8 cellular contexts compared by ENCODE assay signal in the genomic region with DNA sequence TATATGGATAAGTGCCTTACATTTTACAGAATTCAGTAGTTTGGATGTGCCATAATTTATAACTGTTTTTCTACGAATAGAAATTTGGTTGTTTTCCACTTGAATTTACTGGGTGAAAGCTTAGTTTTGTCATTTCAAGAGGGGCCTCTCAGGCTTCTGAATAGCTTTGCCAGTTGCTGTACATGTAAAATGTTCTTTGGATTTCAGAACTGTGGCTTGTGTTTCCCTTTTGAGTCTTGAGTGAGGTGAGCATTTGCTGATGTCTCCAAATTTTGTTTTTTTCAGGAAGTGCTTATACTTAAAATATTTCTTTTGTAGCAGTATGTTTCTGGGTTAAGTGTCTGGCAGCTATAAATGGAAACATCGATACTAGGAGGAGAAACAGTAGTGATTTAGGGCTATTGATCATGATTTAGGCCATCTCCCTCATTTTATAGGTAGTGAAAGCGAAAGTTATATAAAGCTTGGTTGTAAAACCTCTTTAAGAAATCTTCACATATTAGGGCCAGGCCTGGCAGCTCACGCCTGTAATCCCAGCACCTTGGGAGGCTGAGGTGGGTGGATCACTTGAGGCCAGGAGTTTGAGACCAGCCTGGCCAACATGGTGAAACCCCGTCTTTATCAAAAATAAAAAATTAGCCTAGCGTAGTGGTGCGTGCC. TPM values are rescaled to one million over a fixed set of nuclear protein-coding genes. Genes with fewer than 3 reads are reported as not detected.
A peak's percentile ranks its signal among the peaks of the same experiment; 100 is the strongest.
DNase-seq lines count a peak whose midpoint lies in the region; ATAC-seq and TF ChIP-seq lines count a peak whose summit lies in the region.

No MANE protein-coding gene starts in this region.

- intact Hi-C loops in activated CD8-positive, alpha-beta T cell treated with anti-CD3 and anti-CD28 coated beads for 36 hours (cut with micrococcal nuclease), result loop anchor here (5.0 kb wide), 1 partner anchor 60 kb away; no protein-coding TSS in a partner anchor

- peak overlapping the region; percentile 89 for H3K27ac Mint-ChIP-seq in stimulated activated naive CD8-positive, alpha-beta T cell treated with anti-CD3 and anti-CD28 coated beads, Interleukin-15, Interleukin-2, amounts not matched to agents 100 ng/mL and 50 ng/mL, for 24 hours
- peak overlapping the region; percentile 86 for H3K27ac Mint-ChIP-seq in activated CD8-positive, alpha-beta T cell treated with anti-CD3 and anti-CD28 coated beads for 36 hours
- H3K27ac Mint-ChIP-seq in mesothelial cell of epicardium, result peak overlapping the region; percentile 76

- H3K36me3 Mint-ChIP-seq in stimulated activated naive CD8-positive, alpha-beta T cell treated with anti-CD3 and anti-CD28 coated beads, Interleukin-15, Interleukin-2, amounts not matched to agents 100 ng/mL and 50 ng/mL, for 24 hours (ENCODE audit: low read depth), result peaks cover 5% of the 10 kb centered on the region
- H3K36me3 Mint-ChIP-seq in activated CD8-positive, alpha-beta T cell treated with anti-CD3 and anti-CD28 coated beads for 36 hours (ENCODE audit: low read depth), result peaks cover 2% of the 10 kb centered on the region
- H3K36me3 Mint-ChIP-seq in mesothelial cell of epicardium, result peaks cover 10% of the 10 kb centered on the region

- H3K27me3 Mint-ChIP-seq in stimulated activated naive CD8-positive, alpha-beta T cell treated with anti-CD3 and anti-CD28 coated beads, Interleukin-15, Interleukin-2, amounts not matched to agents 100 ng/mL and 50 ng/mL, for 24 hours, result no peaks in the 10 kb centered on the region
- no peaks in the 10 kb centered on the region for H3K27me3 Mint-ChIP-seq in activated CD8-positive, alpha-beta T cell treated with anti-CD3 and anti-CD28 coated beads for 36 hours
- H3K27me3 Mint-ChIP-seq in mesothelial cell of epicardium (ENCODE audit: low read depth), result no peaks in the 10 kb centered on the region

- H3K4me1 Mint-ChIP-seq in stimulated activated naive CD8-positive, alpha-beta T cell treated with anti-CD3 and anti-CD28 coated beads, Interleukin-15, Interleukin-2, amounts not matched to agents 100 ng/mL and 50 ng/mL, for 24 hours (ENCODE audit: low read depth), result peaks cover 88% of the 10 kb centered on the region
- peaks cover 63% of the 10 kb centered on the region for H3K4me1 Mint-ChIP-seq in activated CD8-positive, alpha-beta T cell treated with anti-CD3 and anti-CD28 coated beads for 36 hours (ENCODE audit: low read depth)
- H3K4me1 Mint-ChIP-seq in mesothelial cell of epicardium, result peaks cover 23% of the 10 kb centered on the region

- no peak for TF ChIP-seq CTCF in activated CD8-positive, alpha-beta T cell treated with anti-CD3 and anti-CD28 coated beads for 36 hours (IDR thresholded peaks at IDR 0.05)
- TF ChIP-seq CTCF in mesothelial cell of epicardium (IDR thresholded peaks at IDR 0.05; ENCODE audit: unreplicated experiment), result no peak

- no peak for DNase-seq in stimulated activated naive CD8-positive, alpha-beta T cell treated with anti-CD3 and anti-CD28 coated beads, Interleukin-15, Interleukin-2, amounts not matched to agents 100 U/mL and 50 U/mL, for 24 hours
- DNase-seq in activated CD8-positive, alpha-beta T cell treated with anti-CD3 and anti-CD28 coated beads for 36 hours, result no peak
- DNase-seq in mesothelial cell of epicardium (ENCODE audit: low spot score in 2 of 2, unreplicated experiment in 2 of 2), result no peak
- no peak for DNase-seq in NCI-H446 (lab: John Stamatoyannopoulos, UW)
- no peak for DNase-seq in stimulated activated CD4-positive, alpha-beta T cell treated with anti-CD3 and anti-CD28 coated beads, Interleukin-15, amount 100 ng/mL, for 24 hours
- no peak for DNase-seq in NCI-H2171 treated with DMSO at 0.1 percent for 48 hours (lab: John Stamatoyannopoulos, UW)

- CTCF ChIA-PET in activated CD8-positive, alpha-beta T cell treated with anti-CD3 and anti-CD28 coated beads for 36 hours (lab: Charles Lee), result interaction anchor here (1.5 to 3.2 kb wide), 2 partner anchors 17 to 110 kb away, joined by 4 to 20 read pairs; no protein-coding TSS in a partner anchor

- POLR2A ChIA-PET in activated CD8-positive, alpha-beta T cell treated with anti-CD3 and anti-CD28 coated beads for 36 hours (lab: Charles Lee), result no interaction called here

- no peak for ATAC-seq in stimulated activated naive CD8-positive, alpha-beta T cell treated with anti-CD3 and anti-CD28 coated beads, Interleukin-15, Interleukin-2, amounts not matched to agents 100 U/mL and 50 U/mL, for 24 hours
- peak; percentile 19 for ATAC-seq in activated CD8-positive, alpha-beta T cell treated with anti-CD3 and anti-CD28 coated beads for 36 hours
- ATAC-seq in HG03354 (IDR thresholded peaks at IDR 0.05; ENCODE audit: poor library complexity, severe bottlenecking, unreplicated experiment), result no peak

- peak overlapping the region; percentile 63 for H3K4me3 Mint-ChIP-seq in stimulated activated naive CD8-positive, alpha-beta T cell treated with anti-CD3 and anti-CD28 coated beads, Interleukin-15, Interleukin-2, amounts not matched to agents 100 ng/mL and 50 ng/mL, for 24 hours
- H3K4me3 Mint-ChIP-seq in activated CD8-positive, alpha-beta T cell treated with anti-CD3 and anti-CD28 coated beads for 36 hours, result peak overlapping the region; percentile 51
- H3K4me3 Mint-ChIP-seq in mesothelial cell of epicardium, result no peak overlapping the region

- H3K9me3 Mint-ChIP-seq in stimulated activated naive CD8-positive, alpha-beta T cell treated with anti-CD3 and anti-CD28 coated beads, Interleukin-15, Interleukin-2, amounts not matched to agents 100 ng/mL and 50 ng/mL, for 24 hours, result no peaks in the 10 kb centered on the region
- no peaks in the 10 kb centered on the region for H3K9me3 Mint-ChIP-seq in activated CD8-positive, alpha-beta T cell treated with anti-CD3 and anti-CD28 coated beads for 36 hours
- peaks cover 11% of the 10 kb centered on the region for H3K9me3 Mint-ChIP-seq in mesothelial cell of epicardium

RNA-seq across cellular contexts. Expression of gene TRAK1, which starts 9.2 kb away (rescaled TPM):
- 10 to 100 TPM; 24.1 to 24.3 TPM for total RNA-seq in activated CD8-positive, alpha-beta T cell treated with anti-CD3 and anti-CD28 coated beads for 36 hours
- total RNA-seq in mesothelial cell of epicardium, result 49.0 to 50.7 TPM (median 50.3 TPM) in 3 replicates
